14 cellular contexts compared by ENCODE assay signal in genomic region chr12:46065412-46066166, GRCh38.
DNase-seq lines count a peak whose midpoint lies in the region; ATAC-seq, FAIRE-seq and TF ChIP-seq lines count a peak whose summit lies in the region.
"Had no signal": no experiment of that assay in that cellular context is flagged by ENCODE, and none has a peak within 500 bp of the region (broad histone marks: within the 10 kb centered on the region; RNA-seq: fewer than 3 reads in every experiment).

No MANE protein-coding gene starts in this region.

- peaks cover 12% of the 10 kb centered on the region for H3K4me1 ChIP-seq in GM12878 (ENCODE audit: control insufficient read depth, insufficient read depth, low read length)
- no peaks in the 10 kb centered on the region for H3K4me1 ChIP-seq in heart right ventricle
- H3K4me1 ChIP-seq: body of pancreas, Peyer's patch had no signal

- no peaks in the 10 kb centered on the region for H3K9me3 Mint-ChIP-seq in HFFc6
- H3K9me3 Mint-ChIP-seq: activated T-helper 1 cell treated with anti-CD3 and anti-CD28 coated beads, Interleukin-12 subunit alpha, Interleukin-12 subunit beta, Interleukin-2, Interleukin-4 antibody, amounts not matched to agents 30 ng/mL and 10 ng/mL and 1 ng/mL, durations not matched to agents 14 hours and 24 hours and 36 hours had no signal

- H3K27ac ChIP-seq in GM12878 (ENCODE audit: control insufficient read depth, insufficient read depth) (peak overlapping the region; percentile 50), heart right ventricle (no peak overlapping the region)
- H3K27ac ChIP-seq: body of pancreas, Peyer's patch had no signal

- H3K4me2 ChIP-seq in GM12878 (ENCODE audit: control insufficient read depth, insufficient read depth), result peak overlapping the region; percentile 62

- RAD21 ChIA-PET in GM12878 (lab: Charles Lee; ENCODE audit: unreplicated experiment), result interaction anchor here (0.8 kb wide), 1 partner anchor 112 kb away, joined by 3 read pairs; no protein-coding TSS in a partner anchor

- H2AFZ ChIP-seq in GM12878 (ENCODE audit: control insufficient read depth, low read depth, low read length), result peak overlapping the region; percentile 61

- peak; percentile 72 for FAIRE-seq in GM12878 (lab: Jason Lieb, UNC)
- FAIRE-seq: D721Med had no signal

- no peaks in the 10 kb centered on the region for H3K27me3 ChIP-seq in GM12878 (replicated peaks in 1 of 2; ENCODE audit: control insufficient read depth in 2 of 2, insufficient read depth in 2 of 2, low read length in 1 of 2)
- H3K27me3 ChIP-seq in heart right ventricle, result no peaks in the 10 kb centered on the region
- H3K27me3 ChIP-seq: body of pancreas, Peyer's patch had no signal

- in situ Hi-C loops in GM12878 (cut with MboI), result no loop called here

- H4K20me1 ChIP-seq in GM12878 (ENCODE audit: control insufficient read depth, insufficient read depth), result no peaks in the 10 kb centered on the region

- SMC1A ChIA-PET in GM12878 (lab: Charles Lee; ENCODE audit: uncharacterized antibody, unreplicated experiment), result interaction anchor here (0.7 to 1.2 kb wide), 3 partner anchors 8 to 80 kb away, joined by 3 read pairs; no protein-coding TSS in a partner anchor

- H3K27me3 Mint-ChIP-seq in HFFc6 (ENCODE audit: insufficient read depth), result peaks cover 7% of the 10 kb centered on the region; the same call in 1 of the 2 replicates

- no TSS peak for BruUV-seq in GM12878 (replicated peaks; lab: Mats Ljungman, UMichigan)

- no peak overlapping the region for H3K4me3 Mint-ChIP-seq in HFFc6
- H3K4me3 Mint-ChIP-seq: activated T-helper 1 cell treated with anti-CD3 and anti-CD28 coated beads, Interleukin-12 subunit alpha, Interleukin-12 subunit beta, Interleukin-2, Interleukin-4 antibody, amounts not matched to agents 30 ng/mL and 10 ng/mL and 1 ng/mL, durations not matched to agents 14 hours and 24 hours and 36 hours had no signal

- POLR2A ChIA-PET in GM12878 (lab: Charles Lee), result interaction anchor here (1.3 kb wide), 1 partner anchor 43 kb away, joined by 3 read pairs; no protein-coding TSS in a partner anchor

- peaks cover 1% of the 10 kb centered on the region; the same call in 1 of the 3 replicates for H3K9me3 ChIP-seq in GM12878 (replicated peaks; ENCODE audit: control insufficient read depth, insufficient read depth, low read length)
- H3K9me3 ChIP-seq in heart right ventricle, result peaks cover 0 to 10% (median 0%) of the 10 kb centered on the region in 11 donors
- H3K9me3 ChIP-seq: body of pancreas, Peyer's patch had no signal

- ATAC-seq in GM18907 (IDR thresholded peaks at IDR 0.05; ENCODE audit: unreplicated experiment), result peak; percentile 84
- ATAC-seq in GM21619 (IDR thresholded peaks at IDR 0.05; ENCODE audit: unreplicated experiment), result peak; percentile 81
- ATAC-seq in HG03108 (IDR thresholded peaks at IDR 0.05; ENCODE audit: unreplicated experiment), result peak; percentile 66
- ATAC-seq in GM12878, result peak; percentile 84
- no peak for ATAC-seq in heart right ventricle
- ATAC-seq: body of pancreas had no signal

- no peak; a peak in 1 of 4 replicates for TF ChIP-seq EP300 in GM12878 (IDR thresholded peaks at IDR 0.05; ENCODE audit: borderline replicate concordance in 1 of 2, control insufficient read depth in 1 of 2, low read depth in 2 of 2, low read length in 2 of 2)

- H3K36me3 ChIP-seq in GM12878 (ENCODE audit: control insufficient read depth in 2 of 2, insufficient read depth in 2 of 2, low read length in 1 of 2), result no peaks in the 10 kb centered on the region
- H3K36me3 ChIP-seq in heart right ventricle, result no peaks in the 10 kb centered on the region
- H3K36me3 ChIP-seq: Peyer's patch had no signal

- H3K27ac Mint-ChIP-seq in HFFc6, result no peak overlapping the region
- H3K27ac Mint-ChIP-seq: activated T-helper 1 cell treated with anti-CD3 and anti-CD28 coated beads, Interleukin-12 subunit alpha, Interleukin-12 subunit beta, Interleukin-2, Interleukin-4 antibody, amounts not matched to agents 30 ng/mL and 10 ng/mL and 1 ng/mL, durations not matched to agents 14 hours and 24 hours and 36 hours had no signal

- H3K79me2 ChIP-seq in GM12878 (ENCODE audit: control insufficient read depth, insufficient read depth, low read length), result no peaks in the 10 kb centered on the region

- 4% methylated on average over 3 of the region's 3 CpGs for WGBS in GM12878 (ENCODE audit: insufficient coverage, insufficient replicate concordance, low lambda C conversion rate, missing lambda C conversion rate)
- WGBS in heart right ventricle, 2 donors, result 83 to 89% methylated on average over 3 of the region's 3 CpGs

- intact Hi-C loops in GM12878 (cut with micrococcal nuclease; ENCODE audit: unreplicated experiment), result no loop called here
- intact Hi-C loops in heart right ventricle (cut with DNase I), result no loop called here

- no peak for TF ChIP-seq CTCF in GM12878 (IDR thresholded peaks at IDR 0.05 in 2 of 3, conservative IDR thresholded peaks at IDR 0.05 in 1 of 3; ENCODE audit: control insufficient read depth in 2 of 3, extremely low read depth in 1 of 3, insufficient read depth in 1 of 3, low read depth in 3 of 3, low read length in 3 of 3)
- TF ChIP-seq CTCF in heart right ventricle (IDR thresholded peaks at IDR 0.05), result no peak
- no peak for TF ChIP-seq CTCF in HFFc6 (IDR thresholded peaks at IDR 0.05)

- no peaks in the 10 kb centered on the region for H3K36me3 Mint-ChIP-seq in HFFc6 (ENCODE audit: low read depth)

- no peaks in the 10 kb centered on the region for H3K4me1 Mint-ChIP-seq in HFFc6 (ENCODE audit: low read depth)

- H3K9ac ChIP-seq in GM12878 (ENCODE audit: control insufficient read depth, insufficient read depth, low read length), result no peak overlapping the region

- peak; percentile 42 for DNase-seq in GM12878 (ENCODE audit: low read depth, low spot score)
- DNase-seq in T1000 (lab: John Stamatoyannopoulos, UW), result no peak
- DNase-seq in heart right ventricle, result no peak
- DNase-seq in NCI-H345 (lab: John Stamatoyannopoulos, UW), result no peak
- DNase-seq in HFFc6, result no peak
- DNase-seq: body of pancreas, NCI-H187 treated with DMSO at 0.1 percent for 48 hours, Peyer's patch, retina had no signal

- TF ChIP-seq POLR2A in GM12878 (IDR thresholded peaks at IDR 0.05; ENCODE audit: low read depth, low read length), result no peak

- CTCF ChIA-PET in GM12878 (lab: Yijun Ruan, JAX), result interaction anchor here (0.5 to 1.2 kb wide), 3 partner anchors 43 to 234 kb away, joined by 3 to 5 read pairs (median 3); no protein-coding TSS in a partner anchor

- peak overlapping the region; percentile 19; the same call in 1 of the 2 replicates for H3K4me3 ChIP-seq in GM12878
- H3K4me3 ChIP-seq in heart right ventricle, result no peak overlapping the region
- H3K4me3 ChIP-seq: body of pancreas, Peyer's patch had no signal

- TF ChIP-seq RAD21 in GM12878 (IDR thresholded peaks at IDR 0.05; ENCODE audit: insufficient read depth, low read depth, low read length), result no peak

TF ChIP-seq in GM12878, 131 proteins besides CTCF, POLR2A, EP300 and RAD21 (continues in another document):
- no peak for TF ChIP-seq CEBPB (IDR thresholded peaks at IDR 0.05; ENCODE audit: borderline replicate concordance in 1 of 2, low read depth in 2 of 2, low read length in 2 of 2)
- TF ChIP-seq IKZF1 (conservative IDR thresholded peaks at IDR 0.05), result peak; percentile 82
- peak; percentile 71 for TF ChIP-seq SPI1 (IDR thresholded peaks at IDR 0.05; ENCODE audit: borderline replicate concordance, insufficient read depth, low read depth, low read length)
- TF ChIP-seq MTA3 (IDR thresholded peaks at IDR 0.05; ENCODE audit: borderline replicate concordance, low read length), result peak; percentile 53; the same call in 1 of the 2 replicates
- no peak for TF ChIP-seq TBL1XR1 (IDR thresholded peaks at IDR 0.05; ENCODE audit: low read depth, low read length)
- TF ChIP-seq POLR2AphosphoS2 (IDR thresholded peaks at IDR 0.05; ENCODE audit: low read depth, low read length), result no peak
- no peak for TF ChIP-seq NRF1 (conservative IDR thresholded peaks at IDR 0.05; ENCODE audit: low read depth, low read length)
- TF ChIP-seq CHD4 (IDR thresholded peaks at IDR 0.05), result no peak
- TF ChIP-seq SMAD1 (IDR thresholded peaks at IDR 0.05; ENCODE audit: low read depth, partially characterized antibody), result no peak
- no peak for TF ChIP-seq BCLAF1 (IDR thresholded peaks at IDR 0.05)
- TF ChIP-seq EZH2 (IDR thresholded peaks at IDR 0.05; ENCODE audit: borderline replicate concordance, control insufficient read depth, low read depth, low read length), result no peak
- TF ChIP-seq JUNB (IDR thresholded peaks at IDR 0.05), result peak; percentile 83
- no peak for TF ChIP-seq SIX5 (IDR thresholded peaks at IDR 0.05; ENCODE audit: low read depth, low read length, severe bottlenecking)
- no peak for TF ChIP-seq JUND (IDR thresholded peaks at IDR 0.05; ENCODE audit: low read depth, low read length)
- TF ChIP-seq BCL11A (IDR thresholded peaks at IDR 0.05; ENCODE audit: low read depth, low read length), result 0 out of 2 replicates have a peak, but pooled peaks have one; percentile 34

Comparison
In these comparisons a context has a peak if more than half of its experiments do, and no peak if none do; other contexts are left out.
1. ATAC-seq: peak in GM18907 (single experiment), GM21619 (single experiment), HG03108 (single experiment) and GM12878 (single experiment); none in heart right ventricle (0 of 8).